2 cellular contexts compared by ENCODE assay signal in the genomic region with DNA sequence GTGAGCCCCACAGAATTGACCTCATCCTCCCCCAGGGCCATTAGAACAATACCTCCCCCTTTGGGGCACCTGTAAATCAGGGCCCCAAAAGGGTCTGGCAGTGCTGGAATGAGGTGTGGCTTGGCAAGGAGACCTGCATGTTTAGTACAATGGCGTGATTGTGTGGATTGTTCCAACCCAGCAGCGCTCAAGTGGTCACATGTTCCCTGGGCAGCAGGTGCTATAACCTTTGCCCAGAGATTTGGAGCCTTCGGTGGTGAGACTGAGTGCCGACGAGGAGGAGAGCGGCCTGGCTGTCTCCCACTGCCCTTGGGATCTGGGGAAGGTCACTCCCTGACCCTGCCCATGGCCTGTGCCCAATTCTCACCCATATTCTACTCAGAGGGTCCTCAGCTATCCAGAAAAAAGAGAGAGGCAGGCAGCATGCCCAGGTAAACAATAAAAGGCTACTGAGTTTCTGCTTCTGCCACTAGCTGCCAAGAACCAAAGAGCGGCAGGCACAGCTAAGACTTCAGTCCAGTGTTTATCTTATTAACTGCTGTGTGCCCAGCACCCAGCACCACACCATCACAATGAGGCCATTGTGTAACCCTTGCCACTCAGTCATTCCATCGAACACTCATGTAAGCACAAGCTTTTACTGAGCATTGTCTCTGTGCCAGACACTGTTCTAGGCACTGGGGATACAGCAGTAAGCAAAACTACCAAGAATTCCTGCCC. TPM values are rescaled to one million over a fixed set of nuclear protein-coding genes. Genes with fewer than 3 reads are reported as not detected.
"Had no signal": no experiment of that assay in that cellular context is flagged by ENCODE, and none has a peak within 500 bp of the region (broad histone marks: within the 10 kb centered on the region; RNA-seq: fewer than 3 reads in every experiment).

No MANE protein-coding gene starts in this region.

RNA-seq across cellular contexts. Expression of a gene that starts 54.6 kb away (rescaled TPM):
- total RNA-seq: IMR-90, SJCRH30 had no signal
- polyA plus RNA-seq: IMR-90 had no signal
